In genomic region chr6:106469882-106470281, GRCh38 we compare ENCODE assay signal across 38 cellular contexts.
"Had no signal": no experiment of that assay in that cellular context is flagged by ENCODE, and none has a peak within 500 bp of the region (broad histone marks: within the 10 kb centered on the region; RNA-seq: fewer than 3 reads in every experiment).

No MANE protein-coding gene starts in this region.

- H3K4me1 Mint-ChIP-seq: activated B cell treated with CpG ODN at 0.5 μM for 24 hours, T-cell had no signal

- H3K4me3 ChIP-seq: adrenal gland, MG63 had no signal

- H3K9me3 Mint-ChIP-seq: activated B cell treated with CpG ODN at 0.5 μM for 24 hours; activated CD4-positive, alpha-beta memory T cell treated with anti-CD3 and anti-CD28 coated beads for 36 hours; activated naive CD4-positive, alpha-beta T cell treated with anti-CD3 and anti-CD28 coated beads for 36 hours; activated naive CD4-positive, alpha-beta T cell treated with anti-CD3 and anti-CD28 coated beads, Interleukin-2, amount 50 U/mL, for 72 hours; activated T-cell treated with anti-CD3 and anti-CD28 coated beads, Interleukin-2, amount 50 U/mL, for 4 hours; activated T-helper 1 cell treated with anti-CD3 and anti-CD28 coated beads, Interleukin-12 subunit alpha, Interleukin-12 subunit beta, Interleukin-2, Interleukin-4 antibody, amounts not matched to agents 30 ng/mL and 10 ng/mL and 1 ng/mL, durations not matched to agents 14 hours and 24 hours and 36 hours; brain; T-cell had no signal

- H3K27me3 ChIP-seq: adrenal gland had no signal

- H3K4me1 ChIP-seq: adrenal gland had no signal

- H3K36me3 ChIP-seq: adrenal gland, MG63 had no signal

- DNase-seq: activated B cell treated with CpG ODN at 0.5 μM for 24 hours; activated CD4-positive, alpha-beta memory T cell treated with anti-CD3 and anti-CD28 coated beads for 36 hours; activated CD4-positive, alpha-beta T cell treated with anti-CD3 and anti-CD28 coated beads for 4 hours; activated CD4-positive, alpha-beta T cell treated with anti-CD3 and anti-CD28 coated beads, Interleukin-2, amount 50 U/mL, for 1 hour; activated CD4-positive, CD25-positive, alpha-beta regulatory T cell treated with anti-CD3 and anti-CD28 coated beads, Interleukin-2, amount 50 U/mL, for 72 hours; activated CD8-positive, alpha-beta memory T cell treated with anti-CD3 and anti-CD28 coated beads, Interleukin-2, amount 50 U/mL, for 4 hours; activated gamma-delta T cell treated with Interleukin-2 at 50 U/mL for 16 hours; activated naive CD4-positive, alpha-beta T cell treated with anti-CD3 and anti-CD28 coated beads for 36 hours; activated T-cell treated with anti-CD3 and anti-CD28 coated beads for 4 hours; activated T-cell treated with anti-CD3 and anti-CD28 coated beads, Interleukin-2, amount 50 U/mL, for 4 hours; adrenal gland; Kasumi-1; KG1; MG63; MV-4-11; NCI-H1092; NCI-H146; NCI-H187; NCI-H2029 treated with DMSO at 0.1 percent for 48 hours; NCI-H2107; NCI-H2171; NCI-H510A; NCI-H526; NCI-H748 treated with DMSO at 0.1 percent for 48 hours; NK-92 treated with Interleukin-12 subunit alpha and Interleukin-12 subunit beta, amount 100 ng/mL, for 24 hours; PC-3; SIG-M5; T-cell; T-helper 17 cell had no signal

- H3K27ac Mint-ChIP-seq: activated B cell treated with CpG ODN at 0.5 μM for 24 hours; activated CD4-positive, alpha-beta memory T cell treated with anti-CD3 and anti-CD28 coated beads for 36 hours; activated naive CD4-positive, alpha-beta T cell treated with anti-CD3 and anti-CD28 coated beads for 36 hours; activated naive CD4-positive, alpha-beta T cell treated with anti-CD3 and anti-CD28 coated beads, Interleukin-2, amount 50 U/mL, for 72 hours; activated T-helper 1 cell treated with anti-CD3 and anti-CD28 coated beads, Interleukin-12 subunit alpha, Interleukin-12 subunit beta, Interleukin-2, Interleukin-4 antibody, amounts not matched to agents 30 ng/mL and 10 ng/mL and 1 ng/mL, durations not matched to agents 14 hours and 24 hours and 36 hours; brain; T-cell; T-helper 17 cell had no signal

- H3K9me3 ChIP-seq: adrenal gland, MG63 had no signal

- H3K4me3 Mint-ChIP-seq: activated B cell treated with CpG ODN at 0.5 μM for 24 hours; activated CD4-positive, alpha-beta memory T cell treated with anti-CD3 and anti-CD28 coated beads for 36 hours; activated naive CD4-positive, alpha-beta T cell treated with anti-CD3 and anti-CD28 coated beads for 36 hours; activated T-cell treated with anti-CD3 and anti-CD28 coated beads, Interleukin-2, amount 50 U/mL, for 4 hours; activated T-helper 1 cell treated with anti-CD3 and anti-CD28 coated beads, Interleukin-12 subunit alpha, Interleukin-12 subunit beta, Interleukin-2, Interleukin-4 antibody, amounts not matched to agents 30 ng/mL and 10 ng/mL and 1 ng/mL, durations not matched to agents 14 hours and 24 hours and 36 hours; brain; T-cell; T-helper 17 cell had no signal

- FAIRE-seq: astrocyte, RCC 7860 had no signal

- H3K36me3 Mint-ChIP-seq: activated CD4-positive, alpha-beta memory T cell treated with anti-CD3 and anti-CD28 coated beads for 36 hours; activated naive CD4-positive, alpha-beta T cell treated with anti-CD3 and anti-CD28 coated beads, Interleukin-2, amount 50 U/mL, for 72 hours; brain; T-cell had no signal

- H3K27ac ChIP-seq: adrenal gland, RWPE1, VCaP had no signal

- ATAC-seq: activated naive CD4-positive, alpha-beta T cell treated with anti-CD3 and anti-CD28 coated beads, Interleukin-2, amount 50 U/mL, for 72 hours; activated T-cell treated with anti-CD3 and anti-CD28 coated beads, Interleukin-2, amount 50 U/mL, for 4 hours; PC-3; Right ventricle myocardium inferior; SK-N-SH treated with all-trans-retinoic acid at 6 μM for 48 hours; T-cell; T-helper 17 cell had no signal
